Comparison of ENCODE assay signal across 20 cellular contexts in the genomic region with DNA sequence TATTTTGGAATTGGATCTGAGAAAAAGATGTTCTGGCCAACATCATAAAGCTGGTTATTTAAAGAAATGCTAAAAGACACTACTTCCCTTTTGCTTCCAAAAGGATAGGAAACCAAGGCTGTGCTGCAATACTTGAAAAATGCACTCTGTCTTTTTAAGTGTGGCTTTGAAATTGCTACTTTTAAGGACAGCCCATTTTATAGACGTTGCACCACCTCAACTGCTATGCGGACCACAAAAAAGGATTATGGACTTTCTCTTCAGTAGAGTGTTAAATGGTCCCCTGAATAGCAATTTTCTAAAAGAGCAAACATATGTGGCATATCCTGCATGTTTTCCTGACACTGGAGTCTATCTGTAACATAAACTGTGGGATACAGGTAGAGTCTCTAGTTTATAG. TPM values are rescaled to one million over a fixed set of nuclear protein-coding genes. Genes with fewer than 3 reads are reported as not detected.
"Had no signal": no experiment of that assay in that cellular context is flagged by ENCODE, and none has a peak within 500 bp of the region (broad histone marks: within the 10 kb centered on the region; RNA-seq: fewer than 3 reads in every experiment).

No MANE protein-coding gene starts in this region.

- H3K4me1 ChIP-seq: body of pancreas, esophagus squamous epithelium, parathyroid adenoma, thyroid gland had no signal

- H3K36me3 ChIP-seq: esophagus squamous epithelium, thyroid gland, WERI-Rb-1 had no signal

- H3K27me3 ChIP-seq: body of pancreas, esophagus squamous epithelium, thyroid gland had no signal

- H3K27ac ChIP-seq: body of pancreas, coronary artery, esophagus squamous epithelium, parathyroid adenoma, thyroid gland, WERI-Rb-1 had no signal

- H3K4me3 Mint-ChIP-seq: activated naive CD4-positive, alpha-beta T cell treated with anti-CD3 and anti-CD28 coated beads, Interleukin-2, amount 50 U/mL, for 24 hours; activated T-cell treated with anti-CD3 and anti-CD28 coated beads, Interleukin-2, amount 50 U/mL, for 24 hours; central memory CD8-positive, alpha-beta T cell; naive B cell had no signal

- DNase-seq: activated CD4-positive, alpha-beta T cell treated with anti-CD3 and anti-CD28 coated beads, Interleukin-2, amount 50 U/mL, for 48 hours; activated effector memory CD4-positive, alpha-beta T cell treated with anti-CD3 and anti-CD28 coated beads, Interleukin-2, amount 50 U/mL, for 16 hours; activated T-cell treated with anti-CD3 and anti-CD28 coated beads, Interleukin-2, amount 50 U/mL, for 24 hours; amygdala; body of pancreas; esophagus squamous epithelium; foreskin fibroblast; hippocampal formation; mammary epithelial cell; naive B cell; stimulated activated CD4-positive, alpha-beta T cell treated with anti-CD3 and anti-CD28 coated beads, Interleukin-12 subunit alpha, Interleukin-12 subunit beta, amount 100 ng/mL, for 4 hours; stimulated activated CD4-positive, alpha-beta T cell treated with anti-CD3 and anti-CD28 coated beads, Interleukin-2, amount 100 ng/mL, for 24 hours; thyroid gland; WERI-Rb-1 had no signal

- H3K36me3 Mint-ChIP-seq: naive B cell had no signal

- H3K27me3 Mint-ChIP-seq: activated naive CD4-positive, alpha-beta T cell treated with anti-CD3 and anti-CD28 coated beads, Interleukin-2, amount 50 U/mL, for 24 hours; activated T-cell treated with anti-CD3 and anti-CD28 coated beads, Interleukin-2, amount 50 U/mL, for 24 hours; central memory CD8-positive, alpha-beta T cell; naive B cell had no signal

- ATAC-seq: body of pancreas, left lobe of liver had no signal

- H3K27ac Mint-ChIP-seq: activated naive CD4-positive, alpha-beta T cell treated with anti-CD3 and anti-CD28 coated beads, Interleukin-2, amount 50 U/mL, for 24 hours; activated T-cell treated with anti-CD3 and anti-CD28 coated beads, Interleukin-2, amount 50 U/mL, for 24 hours had no signal

- H3K9me3 Mint-ChIP-seq: activated T-cell treated with anti-CD3 and anti-CD28 coated beads, Interleukin-2, amount 50 U/mL, for 24 hours had no signal

- H3K4me3 ChIP-seq: body of pancreas, coronary artery, esophagus squamous epithelium, thyroid gland had no signal

- H3K9me3 ChIP-seq: body of pancreas, esophagus squamous epithelium, thyroid gland had no signal

- H3K4me1 Mint-ChIP-seq: central memory CD8-positive, alpha-beta T cell had no signal

RNA-seq across cellular contexts. Expression of gene CCDC141, which starts 32.0 kb away (rescaled TPM):
- total RNA-seq: endothelial cell of umbilical vein, mammary epithelial cell had no signal
